8 cellular contexts compared by ENCODE assay signal in the genomic region with DNA sequence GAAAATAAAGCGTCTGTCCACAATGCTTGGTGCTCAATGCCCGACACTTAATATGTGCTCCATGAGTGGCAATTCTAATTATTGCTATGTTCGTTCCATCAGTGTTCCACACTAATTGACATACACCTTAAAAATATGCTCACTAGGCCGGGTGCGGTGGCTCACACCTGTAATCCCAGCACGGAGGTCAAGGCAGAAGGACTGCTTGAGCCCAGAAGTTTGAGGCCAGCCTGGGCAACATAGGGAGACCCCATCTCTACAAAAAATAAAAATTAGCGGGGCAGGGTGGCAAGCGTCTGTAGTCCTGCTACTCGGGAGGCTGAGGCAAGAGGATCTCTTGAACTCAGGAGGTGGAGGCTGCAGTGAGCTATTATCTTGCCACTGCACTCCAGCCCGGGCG. TPM values are rescaled to one million over a fixed set of nuclear protein-coding genes. Genes with fewer than 3 reads are reported as not detected.
DNase-seq lines count a peak whose midpoint lies in the region; ATAC-seq and TF ChIP-seq lines count a peak whose summit lies in the region.

No MANE protein-coding gene starts in this region.

- no peak for ATAC-seq in HG03175 (IDR thresholded peaks at IDR 0.05; ENCODE audit: unreplicated experiment)
- ATAC-seq in activated CD4-positive, CD25-positive, alpha-beta regulatory T cell treated with anti-CD3 and anti-CD28 coated beads, Interleukin-2, amount 50 U/mL, for 24 hours: no peak
- no peak for ATAC-seq in HG03378 (IDR thresholded peaks at IDR 0.05; ENCODE audit: unreplicated experiment)

- H3K18ac ChIP-seq in neuronal stem cell (ENCODE audit: low read length): no peak overlapping the region

- peaks cover 13% of the 10 kb centered on the region for H3K36me3 Mint-ChIP-seq in dendritic cell treated with granulocyte-macrophage colony-stimulating factor and Interleukin-4, amounts not matched to agents 40 ng/mL and 50 ng/mL, for 4 days (ENCODE audit: low read depth)

- no peaks in the 10 kb centered on the region for H3K4me1 ChIP-seq in MM.1S (ENCODE audit: low read length)
- H3K4me1 ChIP-seq in neuronal stem cell (ENCODE audit: control insufficient read depth in 2 of 2, insufficient read depth in 1 of 2, low read depth in 1 of 2, low read length in 2 of 2): peaks cover 4 to 7% of the 10 kb centered on the region in 2 donors

- DNase-seq in MM.1S: no peak
- DNase-seq in neuronal stem cell (ENCODE audit: low spot score): no peak
- no peak for DNase-seq in DMS79 (lab: John Stamatoyannopoulos, UW)

- H3K9ac ChIP-seq in MM.1S (ENCODE audit: low read length) (no peak overlapping the region; the same call in 1 of the 2 replicates), neuronal stem cell (ENCODE audit: low read depth, low read length, poor library complexity) (no peak overlapping the region)

- H2BK15ac ChIP-seq in neuronal stem cell (ENCODE audit: low read length): no peak overlapping the region

- H3F3A ChIP-seq in MM.1S (ENCODE audit: insufficient read depth, low read length): no peaks in the 10 kb centered on the region

- H3K27ac Mint-ChIP-seq in dendritic cell treated with granulocyte-macrophage colony-stimulating factor and Interleukin-4, amounts not matched to agents 40 ng/mL and 50 ng/mL, for 4 days: peak overlapping the region; percentile 95

- H3K4ac ChIP-seq in neuronal stem cell (ENCODE audit: low read length): no peak overlapping the region

- H4K8ac ChIP-seq in neuronal stem cell (ENCODE audit: low read depth, low read length): no peak overlapping the region

- H3K27me3 Mint-ChIP-seq in dendritic cell treated with granulocyte-macrophage colony-stimulating factor and Interleukin-4, amounts not matched to agents 40 ng/mL and 50 ng/mL, for 4 days: no peaks in the 10 kb centered on the region

- no peak overlapping the region for H2BK5ac ChIP-seq in neuronal stem cell (ENCODE audit: low read length)

- H3K27ac ChIP-seq in C4-2B: peak overlapping the region; percentile 90
- H3K27ac ChIP-seq in MM.1S (ENCODE audit: low read length): no peak overlapping the region
- H3K27ac ChIP-seq in neuronal stem cell (replicated peaks; ENCODE audit: low read length): no peak overlapping the region

- no peak overlapping the region for H3K14ac ChIP-seq in neuronal stem cell (ENCODE audit: low read length)

- peak overlapping the region; percentile 72; the same call in 1 of the 2 replicates for H3K4me3 ChIP-seq in MM.1S (ENCODE audit: low read length)
- H3K4me3 ChIP-seq in neuronal stem cell (ENCODE audit: low read length in 2 of 2): peak overlapping the region in 1 of 2 donors; percentile 57

- H2AK5ac ChIP-seq in neuronal stem cell (ENCODE audit: low read depth, low read length): no peak overlapping the region

- H2BK120ac ChIP-seq in neuronal stem cell (ENCODE audit: low read depth, low read length): no peak overlapping the region

- no peaks in the 10 kb centered on the region for H3K27me3 ChIP-seq in MM.1S (replicated peaks; ENCODE audit: insufficient read depth, low read length)
- no peaks in the 10 kb centered on the region for H3K27me3 ChIP-seq in neuronal stem cell (ENCODE audit: control insufficient read depth in 3 of 3, insufficient read depth in 3 of 3, low read depth in 1 of 3, low read length in 3 of 3)

- WGBS in neuronal stem cell (ENCODE audit: extremely low coverage in 2 of 2, insufficient read length in 2 of 2, insufficient replicate concordance in 1 of 2), 2 donors: no CpG with 5 or more reads among the region's 11 CpGs

- no peak overlapping the region for H2BK12ac ChIP-seq in neuronal stem cell (ENCODE audit: low read length)

- H3K79me2 ChIP-seq in MM.1S (ENCODE audit: low read length): peaks cover 32% of the 10 kb centered on the region

- no peaks in the 10 kb centered on the region for H3K36me3 ChIP-seq in MM.1S (replicated peaks; ENCODE audit: insufficient read depth, low read length)
- no peaks in the 10 kb centered on the region for H3K36me3 ChIP-seq in neuronal stem cell (replicated peaks in 1 of 2; ENCODE audit: control insufficient read depth in 2 of 2, insufficient read depth in 2 of 2, low read length in 2 of 2)

- no peak overlapping the region for H3K23ac ChIP-seq in neuronal stem cell (ENCODE audit: low read depth, low read length, poor library complexity)

- peak overlapping the region; percentile 87 for H2AFZ ChIP-seq in MM.1S (ENCODE audit: low read length)
- peak overlapping the region; percentile 99 for H2AFZ ChIP-seq in neuronal stem cell (ENCODE audit: low read length)

- no peaks in the 10 kb centered on the region for H3K9me2 ChIP-seq in MM.1S (replicated peaks; ENCODE audit: insufficient read depth, low read length)

- TF ChIP-seq CTCF in C4-2B (conservative IDR thresholded peaks at IDR 0.05): no peak
- TF ChIP-seq CTCF in MM.1S (IDR thresholded peaks at IDR 0.05; ENCODE audit: low read length): no peak

- H3K4me1 Mint-ChIP-seq in dendritic cell treated with granulocyte-macrophage colony-stimulating factor and Interleukin-4, amounts not matched to agents 40 ng/mL and 50 ng/mL, for 4 days (ENCODE audit: low read depth): peaks cover 46% of the 10 kb centered on the region

- peaks cover under 1% of the 10 kb centered on the region for H3K79me1 ChIP-seq in neuronal stem cell (ENCODE audit: low read depth, low read length)

- H3K9me3 Mint-ChIP-seq in dendritic cell treated with granulocyte-macrophage colony-stimulating factor and Interleukin-4, amounts not matched to agents 40 ng/mL and 50 ng/mL, for 4 days: no peaks in the 10 kb centered on the region

- peak overlapping the region; percentile 92 for H3K4me3 Mint-ChIP-seq in dendritic cell treated with granulocyte-macrophage colony-stimulating factor and Interleukin-4, amounts not matched to agents 40 ng/mL and 50 ng/mL, for 4 days

- H3K4me2 ChIP-seq in MM.1S (ENCODE audit: low read depth, low read length): peak overlapping the region; percentile 81
- H3K4me2 ChIP-seq in neuronal stem cell (ENCODE audit: insufficient read depth, low read length, poor library complexity, severe bottlenecking): no peak overlapping the region

- no peak overlapping the region for H4K91ac ChIP-seq in neuronal stem cell (ENCODE audit: low read depth, low read length, poor library complexity)

- H3K9me3 ChIP-seq in MM.1S (replicated peaks; ENCODE audit: insufficient read depth, low read length): no peaks in the 10 kb centered on the region
- H3K9me3 ChIP-seq in neuronal stem cell (replicated peaks in 1 of 2; ENCODE audit: control insufficient read depth in 2 of 2, insufficient read depth in 1 of 2, low read depth in 1 of 2, low read length in 2 of 2): no peaks in the 10 kb centered on the region

- H4K20me1 ChIP-seq in MM.1S (ENCODE audit: insufficient read depth, low read length): no peaks in the 10 kb centered on the region

- intact Hi-C loops in dendritic cell treated with granulocyte-macrophage colony-stimulating factor and Interleukin-4, amounts not matched to agents 40 ng/mL and 50 ng/mL, for 4 days (cut with micrococcal nuclease): loop anchor here (10.0 kb wide), 2 partner anchors 88 to 368 kb away; partner anchors contain the start of genes ERP29 and TMEM116

RNA-seq across cellular contexts. Expression of gene HECTD4, which starts 0.6 kb away (rescaled TPM):
- polyA plus RNA-seq in neuronal stem cell (2013, experiment 1 of 2): 7.0 TPM
- polyA plus RNA-seq in neuronal stem cell (2013, experiment 2 of 2): 7.8 TPM

RNA-seq across cellular contexts. Expression of gene RPL6, which starts 26.5 kb away (rescaled TPM):
- 4,022 TPM for polyA plus RNA-seq in neuronal stem cell (2013, experiment 1 of 2)
- polyA plus RNA-seq in neuronal stem cell (2013, experiment 2 of 2): 4,269 TPM

RNA-seq across cellular contexts. Expression of gene PTPN11, which starts 35.9 kb away (rescaled TPM):
- 42.0 TPM for polyA plus RNA-seq in neuronal stem cell (2013, experiment 1 of 2)
- 43.1 TPM for polyA plus RNA-seq in neuronal stem cell (2013, experiment 2 of 2)
